In the genomic region with DNA sequence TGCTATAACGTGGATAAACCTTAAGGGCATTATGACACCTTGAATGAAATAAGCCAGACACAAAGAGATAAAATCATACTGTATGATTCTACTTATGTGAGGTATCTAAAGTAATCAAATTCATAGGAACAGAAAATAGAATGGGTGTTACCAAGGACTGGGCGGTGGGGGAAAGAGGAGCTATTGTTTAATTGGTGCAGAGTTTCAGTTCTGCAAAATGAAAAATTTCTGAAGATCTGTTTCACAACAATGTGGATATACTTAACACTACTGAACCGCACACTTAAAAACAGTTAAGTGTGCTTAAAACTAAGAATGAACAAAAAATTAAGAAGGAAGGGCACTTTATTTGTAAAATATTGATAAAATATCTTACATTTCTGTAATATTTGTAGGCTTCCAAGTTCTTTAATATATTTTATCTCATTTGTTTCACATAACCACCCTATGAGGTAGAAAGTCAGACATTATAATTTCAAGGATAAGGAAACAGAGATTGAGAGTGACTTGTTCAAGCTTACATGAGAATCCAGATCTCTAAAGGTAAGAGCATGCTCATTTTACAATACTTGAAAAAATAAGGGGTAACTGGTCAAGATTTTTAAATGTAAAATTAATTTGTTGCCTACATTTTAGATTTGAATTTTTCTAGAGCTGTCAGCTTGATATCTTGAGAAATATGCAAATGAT, we compare ENCODE assay signal across 11 cellular contexts.
A peak's percentile ranks its signal among the peaks of the same experiment; 100 is the strongest.
DNase-seq lines count a peak whose midpoint lies in the region; ATAC-seq and TF ChIP-seq lines count a peak whose summit lies in the region.
"Had no signal": no experiment of that assay in that cellular context is flagged by ENCODE, and none has a peak within 500 bp of the region (broad histone marks: within the 10 kb centered on the region; RNA-seq: fewer than 3 reads in every experiment).

No MANE protein-coding gene starts in this region.

- no peaks in the 10 kb centered on the region for H3K79me2 ChIP-seq in DOHH2 (ENCODE audit: control insufficient read depth, low read length)

- H3K4me3 ChIP-seq in DOHH2 (ENCODE audit: low read length) = peak overlapping the region; percentile 28

- TF ChIP-seq CTCF in DOHH2 (IDR thresholded peaks at IDR 0.05; ENCODE audit: low read depth, low read length, poor library complexity, severe bottlenecking) = no peak

- no peaks in the 10 kb centered on the region for H3K27me3 ChIP-seq in DOHH2 (ENCODE audit: control insufficient read depth, low read length)

- no peaks in the 10 kb centered on the region for H3K9me2 ChIP-seq in DOHH2 (replicated peaks; ENCODE audit: control insufficient read depth, low read length)

- peak overlapping the region; percentile 36 for H3K4me2 ChIP-seq in DOHH2 (ENCODE audit: low read length)

- DNase-seq in NOMO-1 (lab: John Stamatoyannopoulos, UW; ENCODE audit: unreplicated experiment in 2 of 2) = peak; percentile 89 to 97
- DNase-seq in putamen (ENCODE audit: low spot score) = no peak
- no peak for DNase-seq in NCI-H2081 treated with DMSO at 0.1 percent for 48 hours (lab: John Stamatoyannopoulos, UW)
- DNase-seq in NCI-H2029 (lab: John Stamatoyannopoulos, UW) = no peak
- DNase-seq in NCI-H1930 (lab: John Stamatoyannopoulos, UW) = no peak
- DNase-seq: activated CD4-positive, CD25-positive, alpha-beta regulatory T cell; activated naive CD8-positive, alpha-beta T cell treated with anti-CD3 and anti-CD28 coated beads, Interleukin-2, amount 10 ng/mL, durations not matched to agents 7 days and 5 days; NK-92 treated with Interleukin-12 subunit alpha and Interleukin-12 subunit beta, amount 100 ng/mL, for 24 hours had no signal

- H3K4me1 ChIP-seq in DOHH2 (ENCODE audit: control insufficient read depth, low read length) = peaks cover 23% of the 10 kb centered on the region

- H3K9me3 ChIP-seq in DOHH2 (ENCODE audit: control insufficient read depth, insufficient read depth, low read length) = no peaks in the 10 kb centered on the region

- H3F3A ChIP-seq in DOHH2 (ENCODE audit: control insufficient read depth, insufficient read depth) = no peaks in the 10 kb centered on the region; the same call in 1 of the 2 replicates

- ATAC-seq in GM19463 (IDR thresholded peaks at IDR 0.05; ENCODE audit: unreplicated experiment) (peak; percentile 98), HG03045 (IDR thresholded peaks at IDR 0.05; ENCODE audit: unreplicated experiment) (peak; percentile 82)

- peak overlapping the region; percentile 57 for H3K27ac ChIP-seq in DOHH2 (ENCODE audit: low read depth, low read length)

- peaks cover 68% of the 10 kb centered on the region for H3K36me3 ChIP-seq in DOHH2 (ENCODE audit: control insufficient read depth, low read length)

- H4K20me1 ChIP-seq in DOHH2 (ENCODE audit: control insufficient read depth, insufficient read depth, low read depth, low read length) = no peaks in the 10 kb centered on the region

Comparison
In these comparisons a context has a peak if more than half of its experiments do, and no peak if none do; other contexts are left out.
1. DNase-seq: peak in NOMO-1 (2 of 2); none in putamen (single experiment), NCI-H2081 treated with DMSO at 0.1 percent for 48 hours (single experiment), NCI-H2029 (single experiment) and NCI-H1930 (0 of 2).